Comparison of ENCODE assay signal across 20 cellular contexts in the genomic region with DNA sequence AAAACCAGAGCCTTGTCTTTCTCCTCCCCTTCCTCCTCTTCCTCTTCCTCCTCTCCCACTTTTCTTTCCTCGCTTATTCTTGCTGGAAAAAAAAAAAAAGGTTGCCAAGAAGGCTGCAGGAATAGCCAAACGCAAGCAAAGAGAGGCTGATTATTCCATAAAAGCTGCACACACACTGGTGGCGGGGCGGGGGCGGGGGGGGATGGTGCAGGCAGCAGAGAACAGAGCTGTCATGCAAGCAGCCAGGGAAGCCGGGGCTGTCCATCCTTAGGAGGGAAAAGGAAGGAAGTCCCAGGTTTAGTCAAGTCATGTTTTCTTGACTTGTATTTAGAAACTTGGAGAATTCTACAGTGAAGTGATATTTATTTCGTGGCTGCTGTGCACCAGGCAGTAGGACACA.
"Had no signal": no experiment of that assay in that cellular context is flagged by ENCODE, and none has a peak within 500 bp of the region (broad histone marks: within the 10 kb centered on the region; RNA-seq: fewer than 3 reads in every experiment).

No MANE protein-coding gene starts in this region.

- H3K36me3 ChIP-seq: breast epithelium, left lung, right atrium auricular region, tibial nerve had no signal

- DNase-seq: activated naive CD4-positive, alpha-beta T cell; activated naive CD8-positive, alpha-beta T cell treated with anti-CD3 and anti-CD28 coated beads, Interleukin-2, amount 10 ng/mL, durations not matched to agents 7 days and 5 days; activated T-cell treated with anti-CD3 and anti-CD28 coated beads, Interleukin-2, amount 50 U/mL, for 1 hour; amniotic stem cell; effector memory CD4-positive, alpha-beta T cell; foreskin melanocyte; immature natural killer cell; kidney glomerular epithelial cell; left lung; naive thymus-derived CD4-positive, alpha-beta T cell; psoas muscle; stimulated activated CD4-positive, alpha-beta T cell treated with anti-CD3 and anti-CD28 coated beads, Interleukin-12 subunit alpha, Interleukin-12 subunit beta, amount 100 ng/mL, for 4 hours; stimulated activated CD4-positive, alpha-beta T cell treated with anti-CD3 and anti-CD28 coated beads, Interleukin-4, amount 100 ng/mL, for 4 hours; stimulated activated naive CD8-positive, alpha-beta T cell treated with anti-CD3 and anti-CD28 coated beads, Interleukin-15, amount 100 ng/mL, for 72 hours had no signal

- H3K9me3 ChIP-seq: breast epithelium, left lung, psoas muscle, right atrium auricular region, tibial nerve had no signal

- H3K27ac ChIP-seq: breast epithelium, hepatocyte, left lung, psoas muscle, right atrium auricular region, tibial nerve had no signal

- H2AFZ ChIP-seq: hepatocyte had no signal

- H3K4me1 ChIP-seq: breast epithelium, psoas muscle, right atrium auricular region had no signal

- H3K27me3 ChIP-seq: hepatocyte, right atrium auricular region had no signal

- ATAC-seq: left lung; naive thymus-derived CD4-positive, alpha-beta T cell; psoas muscle; stimulated activated naive CD8-positive, alpha-beta T cell treated with anti-CD3 and anti-CD28 coated beads, Interleukin-15, amount 100 ng/mL, for 72 hours; WTC11 had no signal

- H3K79me2 ChIP-seq: hepatocyte had no signal

- H3K4me3 ChIP-seq: breast epithelium, hepatocyte, left lung, lung, psoas muscle, right atrium auricular region, tibial nerve had no signal

- H3K4me2 ChIP-seq: hepatocyte had no signal
